Comparison of ENCODE assay signal across 8 cellular contexts in genomic region chrX:40154229-40154852, GRCh38. TPM values are rescaled to one million over a fixed set of nuclear protein-coding genes. Genes with fewer than 3 reads are reported as not detected.
DNase-seq lines count a peak whose midpoint lies in the region; ATAC-seq and TF ChIP-seq lines count a peak whose summit lies in the region.

No MANE protein-coding gene starts in this region.

- peak overlapping the region; percentile 87 for H3K27ac Mint-ChIP-seq in type B pancreatic cell

- DNase-seq in GM12864 (ENCODE audit: low read depth) (no peak), NCI-H82 treated with DMSO at 0.1 percent for 48 hours (lab: John Stamatoyannopoulos, UW; ENCODE audit: unreplicated experiment) (peak; percentile 75), caudate nucleus (lab: John Stamatoyannopoulos, UW) (peak in 19 of 61 donors; percentile 1 to 52 (median 28)), right lobe of liver (peak; percentile 25 to 67 (median 65)), type B pancreatic cell (ENCODE audit: extremely low spot score, unreplicated experiment) (no peak), SKM-1 (lab: John Stamatoyannopoulos, UW; ENCODE audit: unreplicated experiment) (no peak)

- H3K9me3 ChIP-seq in right lobe of liver: no peaks in the 10 kb centered on the region

- H3K36me3 Mint-ChIP-seq in type B pancreatic cell: no peaks in the 10 kb centered on the region

- peak overlapping the region; percentile 94 for H3K27ac ChIP-seq in 22Rv1
- peak overlapping the region; percentile 16 for H3K27ac ChIP-seq in caudate nucleus (ENCODE audit: low read depth, low read length)
- H3K27ac ChIP-seq in right lobe of liver: peak overlapping the region; percentile 55 to 86 (median 57)

- H3K27me3 ChIP-seq in right lobe of liver: no peaks in the 10 kb centered on the region

- WGBS in right lobe of liver (ENCODE audit: insufficient coverage, low coverage, low lambda C conversion rate, missing lambda C conversion rate): 3% methylated on average over 28 of the region's 39 CpGs

- intact Hi-C loops in right lobe of liver (cut with DNase I): loop anchor here (5.0 to 10.0 kb wide), 2 partner anchors 47 to 50 kb away; no protein-coding TSS in a partner anchor

- TF ChIP-seq CTCF in 22Rv1 (IDR thresholded peaks at IDR 0.05) (no peak), GM12864 (IDR thresholded peaks at IDR 0.05; ENCODE audit: low read depth, low read length, missing control alignments) (no peak), right lobe of liver (IDR thresholded peaks at IDR 0.05) (no peak), type B pancreatic cell (conservative IDR thresholded peaks at IDR 0.05) (no peak)

- no peaks in the 10 kb centered on the region for H3K9me3 Mint-ChIP-seq in type B pancreatic cell

- ATAC-seq in right lobe of liver (peak; percentile 3 to 50 (median 18)), GM21528 (IDR thresholded peaks at IDR 0.05; ENCODE audit: low FRiP score, unreplicated experiment) (no peak)

- peak overlapping the region; percentile 88 for H3K4me3 Mint-ChIP-seq in type B pancreatic cell

- TF ChIP-seq POLR2A in right lobe of liver (IDR thresholded peaks at IDR 0.05): no peak

- peaks cover 5% of the 10 kb centered on the region for H3K27me3 Mint-ChIP-seq in type B pancreatic cell

- H3K4me1 ChIP-seq in right lobe of liver: peaks cover 0 to 12% (median 3%) of the 10 kb centered on the region in 4 donors

- peaks cover 13% of the 10 kb centered on the region for H3K4me1 Mint-ChIP-seq in type B pancreatic cell (ENCODE audit: unreplicated experiment)

- no peaks in the 10 kb centered on the region for H3K36me3 ChIP-seq in right lobe of liver

- H3K4me3 ChIP-seq in GM12864 (ENCODE audit: low read depth, low read length): peak overlapping the region; percentile 44
- peak overlapping the region; percentile 30 to 51 (median 46) for H3K4me3 ChIP-seq in right lobe of liver

RNA-seq across cellular contexts. Expression of gene BCOR, which starts 56.6 kb away (rescaled TPM):
- total RNA-seq in right lobe of liver (10 to 100 TPM in 4 of 6 experiments, 1 to 10 TPM in 2; 9.4 to 16.6 (median 12.0) TPM), type B pancreatic cell (ENCODE audit: low replicate concordance) (27.2 and 37.3 TPM in 2 replicates)

Comparison
In these comparisons a context has a peak if more than half of its experiments do, and no peak if none do; other contexts are left out.
1. H3K27ac ChIP-seq: peak in every context shown above with its lines; median percentile 94 in 22Rv1; 57 in right lobe of liver; 16 in caudate nucleus.
2. DNase-seq: peak in NCI-H82 treated with DMSO at 0.1 percent for 48 hours (single experiment) and right lobe of liver (3 of 3); none in GM12864 (single experiment), type B pancreatic cell (single experiment) and SKM-1 (single experiment).